10 cellular contexts compared by ENCODE assay signal in the genomic region with DNA sequence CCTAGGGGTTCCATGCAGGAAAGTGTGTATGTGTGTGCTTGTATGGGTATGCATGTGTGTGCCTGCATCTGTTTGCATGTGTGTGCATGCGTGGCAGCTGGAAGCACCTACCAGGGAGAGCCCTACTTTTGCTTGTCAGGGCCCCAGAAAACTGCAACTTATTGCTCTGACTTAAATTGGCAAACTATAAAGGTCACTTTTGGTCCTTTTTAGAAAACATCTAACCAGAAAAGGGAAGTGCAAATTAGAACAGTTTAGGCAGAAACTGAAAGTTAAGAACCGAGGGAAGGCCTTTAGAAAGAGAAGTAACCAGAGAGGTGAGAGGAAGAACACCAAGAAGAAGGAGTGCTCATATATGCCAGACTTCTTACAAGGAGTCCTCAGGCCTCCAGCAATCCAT. TPM values are rescaled to one million over a fixed set of nuclear protein-coding genes. Genes with fewer than 3 reads are reported as not detected.
DNase-seq lines count a peak whose midpoint lies in the region; ATAC-seq and TF ChIP-seq lines count a peak whose summit lies in the region.
"Had no signal": no experiment of that assay in that cellular context is flagged by ENCODE, and none has a peak within 500 bp of the region (broad histone marks: within the 10 kb centered on the region; RNA-seq: fewer than 3 reads in every experiment).

No MANE protein-coding gene starts in this region.

- H3K4me3 ChIP-seq in adrenal gland (no peak overlapping the region), ovary (no peak overlapping the region)

- intact Hi-C loops in adrenal gland (cut with DNase I) (no loop called here), ovary (cut with DNase I) (no loop called here)

- TF ChIP-seq EP300 in ovary (IDR thresholded peaks at IDR 0.05) = no peak

- WGBS in adrenal gland, 4 donors = 51 to 65% (median 59%) methylated on average over 2 of the region's 2 CpGs
- WGBS in ovary, 3 donors = 57 to 67% (median 65%) methylated on average over 2 of the region's 2 CpGs

- H3K4me1 ChIP-seq in adrenal gland (replicated peaks in 1 of 2) (no peaks in the 10 kb centered on the region), ovary (ENCODE audit: insufficient read depth) (no peaks in the 10 kb centered on the region)

- H3K36me3 ChIP-seq in adrenal gland (replicated peaks in 1 of 2) = no peaks in the 10 kb centered on the region
- no peaks in the 10 kb centered on the region for H3K36me3 ChIP-seq in ovary

- H3K27me3 ChIP-seq in adrenal gland = no peaks in the 10 kb centered on the region
- no peaks in the 10 kb centered on the region for H3K27me3 ChIP-seq in ovary

- no peak for TF ChIP-seq CTCF in adrenal gland (IDR thresholded peaks at IDR 0.05)
- no peak for TF ChIP-seq CTCF in ovary (IDR thresholded peaks at IDR 0.05)

- TF ChIP-seq POLR2A in adrenal gland (IDR thresholded peaks at IDR 0.05) (no peak), ovary (IDR thresholded peaks at IDR 0.05) (no peak)

- DNase-seq in AML-193 (lab: John Stamatoyannopoulos, UW) = peak; percentile 76 to 85
- DNase-seq in GM19238 (ENCODE audit: insufficient read length, low spot score) = peak; percentile 10
- DNase-seq in NAMALWA (ENCODE audit: low spot score) = peak; percentile 78
- no peak for DNase-seq in adrenal gland
- DNase-seq in H4 (ENCODE audit: low spot score) = no peak
- no peak for DNase-seq in ovary
- DNase-seq in activated naive CD4-positive, alpha-beta T cell treated with anti-CD3 and anti-CD28 coated beads, Interleukin-2, amount 50 U/mL, for 16 hours = no peak
- DNase-seq: NCI-H69 had no signal

- H3K27ac ChIP-seq in adrenal gland (no peak overlapping the region), ovary (no peak overlapping the region)

- peak; percentile 89 for ATAC-seq in HG02943 (IDR thresholded peaks at IDR 0.05; ENCODE audit: low read depth, unreplicated experiment)

- H3K9me3 ChIP-seq in adrenal gland (replicated peaks in 1 of 3) (no peaks in the 10 kb centered on the region), ovary (no peaks in the 10 kb centered on the region)

RNA-seq across cellular contexts. Expression of a gene that starts 32.5 kb away (rescaled TPM):
- total RNA-seq in adrenal gland (1 to 10 TPM in 4 of 8 donors, under 1 TPM in 4; 0.36 to 2.2 (median 0.95) TPM), ovary (under 1 TPM in 4 of 7 donors, not detected in 3; 0.12 to 0.65 (median 0.28) TPM)
- polyA plus RNA-seq in adrenal gland (under 1 TPM; 0.24 to 0.35 (median 0.27) TPM), ovary (under 1 TPM; 0.05 to 0.28 TPM)
- total RNA-seq in H4 (2014; rRNA removed; shearing (Covaris generic)) = not detected in 2 replicates
- total RNA-seq: lung microvascular endothelial cell had no signal

Comparison
In these comparisons a context has a peak if more than half of its experiments do, and no peak if none do; other contexts are left out.
1. DNase-seq: peak in AML-193 (2 of 2), GM19238 (single experiment) and NAMALWA (single experiment); none in adrenal gland (0 of 7), H4 (single experiment), ovary (0 of 5) and activated naive CD4-positive, alpha-beta T cell treated with anti-CD3 and anti-CD28 coated beads, Interleukin-2, amount 50 U/mL, for 16 hours (single experiment).